ENCODE assay signal across 9 cellular contexts in the genomic region with DNA sequence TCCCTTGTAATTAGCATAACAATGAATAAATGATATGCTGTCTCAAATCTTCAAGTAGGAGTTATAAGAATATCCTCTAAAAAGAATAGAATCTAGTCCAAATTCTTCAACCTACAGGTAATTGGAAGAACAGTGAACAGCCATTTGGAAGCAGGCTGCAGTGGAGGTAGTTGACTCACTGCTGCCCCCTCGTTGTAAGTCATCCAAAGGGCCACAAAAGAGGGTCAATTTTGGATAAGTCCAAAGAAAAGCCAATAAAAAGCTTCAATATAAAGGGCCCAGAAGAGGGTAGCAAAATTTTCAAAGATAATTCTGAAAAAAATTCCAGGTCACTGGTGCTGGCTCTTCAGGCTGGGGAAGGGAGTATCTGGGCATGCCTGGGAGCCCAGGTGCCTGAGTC.
DNase-seq lines count a peak whose midpoint lies in the region; ATAC-seq, FAIRE-seq and TF ChIP-seq lines count a peak whose summit lies in the region.
"Had no signal": no experiment of that assay in that cellular context is flagged by ENCODE, and none has a peak within 500 bp of the region (broad histone marks: within the 10 kb centered on the region; RNA-seq: fewer than 3 reads in every experiment).

No MANE protein-coding gene starts in this region.

- H3K4me3 Mint-ChIP-seq in MCF 10A (ENCODE audit: unreplicated experiment): no peak overlapping the region
- H3K4me3 Mint-ChIP-seq in type B pancreatic cell: no peak overlapping the region

- H3K4me1 Mint-ChIP-seq in MCF 10A (ENCODE audit: insufficient read depth, unreplicated experiment): no peaks in the 10 kb centered on the region
- no peaks in the 10 kb centered on the region for H3K4me1 Mint-ChIP-seq in type B pancreatic cell (ENCODE audit: unreplicated experiment)

- ATAC-seq in GM18868 (IDR thresholded peaks at IDR 0.05; ENCODE audit: unreplicated experiment): no peak

- no peaks in the 10 kb centered on the region for H3K36me3 Mint-ChIP-seq in MCF 10A (ENCODE audit: insufficient read depth, unreplicated experiment)
- H3K36me3 Mint-ChIP-seq in type B pancreatic cell: no peaks in the 10 kb centered on the region

- TF ChIP-seq CTCF in MCF 10A (IDR thresholded peaks at IDR 0.05; ENCODE audit: unreplicated experiment) (peak; percentile 61), breast epithelium (IDR thresholded peaks at IDR 0.05) (no peak), fibroblast of pulmonary artery (IDR thresholded peaks at IDR 0.05; ENCODE audit: low read length, missing control alignments) (peak; percentile 69), type B pancreatic cell (conservative IDR thresholded peaks at IDR 0.05) (peak; percentile 59)

- H3K4me3 ChIP-seq in breast epithelium: no peak overlapping the region
- no peak overlapping the region for H3K4me3 ChIP-seq in fibroblast of pulmonary artery (replicated peaks; ENCODE audit: low read depth, low read length)

- H3K9me3 ChIP-seq in breast epithelium: no peaks in the 10 kb centered on the region
- H3K9me3 ChIP-seq: Caco-2 had no signal

- H3K27me3 Mint-ChIP-seq in MCF 10A (ENCODE audit: insufficient read depth, unreplicated experiment) (no peaks in the 10 kb centered on the region), type B pancreatic cell (peaks cover 63% of the 10 kb centered on the region)

- H3K9me3 Mint-ChIP-seq in MCF 10A (ENCODE audit: unreplicated experiment) (no peaks in the 10 kb centered on the region), type B pancreatic cell (no peaks in the 10 kb centered on the region)

- H3K27ac Mint-ChIP-seq in MCF 10A (ENCODE audit: low read depth, unreplicated experiment) (no peak overlapping the region), type B pancreatic cell (no peak overlapping the region)

- no peak overlapping the region for H3K27ac ChIP-seq in breast epithelium

- no peaks in the 10 kb centered on the region for H3K36me3 ChIP-seq in breast epithelium

- BruUV-seq in MCF 10A (replicated peaks; lab: Mats Ljungman, UMichigan): no TSS peak

- POLR2A ChIA-PET in MCF 10A (lab: Yijun Ruan, JAX): no interaction called here

- TF ChIP-seq POLR2A in breast epithelium (IDR thresholded peaks at IDR 0.05): no peak

- no peaks in the 10 kb centered on the region for H3K4me1 ChIP-seq in breast epithelium
- H3K4me1 ChIP-seq: Caco-2 had no signal

- DNase-seq in MCF 10A (ENCODE audit: unreplicated experiment): peak; percentile 53
- DNase-seq in breast epithelium (ENCODE audit: low spot score in 2 of 2): no peak
- DNase-seq in OCI-M1 (lab: John Stamatoyannopoulos, UW): peak; percentile 66
- peak; percentile 59 for DNase-seq in fibroblast of pulmonary artery (ENCODE audit: low read depth)
- DNase-seq in type B pancreatic cell (ENCODE audit: extremely low spot score, unreplicated experiment): no peak
- no peak for DNase-seq in RCC 7860 (ENCODE audit: low spot score)
- no peak for DNase-seq in activated CD8-positive, alpha-beta memory T cell treated with anti-CD3 and anti-CD28 coated beads for 24 hours

- CTCF ChIA-PET in MCF 10A (lab: Yijun Ruan, JAX): interaction anchor here (0.5 to 3.6 kb wide), 17 partner anchors 8 to 291 kb away, joined by 3 to 42 read pairs (median 4); no protein-coding TSS in a partner anchor

- no peak for FAIRE-seq in RCC 7860 (lab: Jason Lieb, UNC)

- H3K27me3 ChIP-seq in breast epithelium: no peaks in the 10 kb centered on the region

- intact Hi-C loops in MCF 10A (cut with micrococcal nuclease) (loop anchor here (1.0 to 5.0 kb wide), 4 partner anchors 73 to 283 kb away; a partner anchor contains a TSS), breast epithelium (cut with DNase I; ENCODE audit: low total_unique reads) (no loop called here)

Comparison
In these comparisons a context has a peak if more than half of its experiments do, and no peak if none do; other contexts are left out.
1. DNase-seq: peak in MCF 10A (single experiment), OCI-M1 (single experiment) and fibroblast of pulmonary artery (single experiment); none in breast epithelium (0 of 2), type B pancreatic cell (single experiment), RCC 7860 (single experiment) and activated CD8-positive, alpha-beta memory T cell treated with anti-CD3 and anti-CD28 coated beads for 24 hours (single experiment).
2. CTCF ChIP-seq: peak in MCF 10A (single experiment), fibroblast of pulmonary artery (single experiment) and type B pancreatic cell (single experiment); none in breast epithelium (0 of 3).